In the genomic region with DNA sequence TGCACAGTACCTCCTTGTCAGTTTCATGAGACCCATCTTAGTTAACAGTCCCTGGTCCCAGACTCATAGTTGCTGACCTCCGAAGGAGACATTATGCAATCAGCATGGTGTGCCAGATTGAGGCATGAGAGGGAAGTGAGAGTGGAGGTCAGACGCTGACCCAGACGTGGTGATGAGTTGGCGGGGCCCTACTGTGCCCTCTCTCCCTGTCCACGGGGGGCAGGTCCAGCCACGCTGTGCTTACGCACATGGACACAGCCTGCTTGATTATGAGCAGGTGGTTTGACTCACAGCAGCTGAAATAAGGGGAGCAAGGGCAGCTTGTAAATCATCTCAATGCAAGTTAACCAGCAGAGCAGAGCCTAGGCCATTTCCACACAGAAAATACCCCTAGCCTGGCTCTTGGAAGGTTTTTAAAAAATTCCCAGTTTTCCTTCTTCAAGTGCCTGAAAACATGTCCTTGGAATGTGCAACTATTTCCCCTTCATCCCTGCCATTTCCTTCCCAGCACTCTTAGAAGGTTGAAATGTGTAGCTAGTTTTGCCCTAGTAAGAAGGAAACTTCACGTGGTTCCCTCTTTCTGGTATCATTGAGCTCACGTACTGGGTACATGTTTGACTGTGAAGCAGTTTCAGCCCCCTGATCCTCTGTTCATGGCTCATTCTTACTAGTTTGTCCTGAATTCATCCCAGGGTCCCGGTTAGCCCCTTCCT, we compare ENCODE assay signal across 8 cellular contexts.
A peak's percentile ranks its signal among the peaks of the same experiment; 100 is the strongest.
DNase-seq lines count a peak whose midpoint lies in the region; ATAC-seq and TF ChIP-seq lines count a peak whose summit lies in the region.

No MANE protein-coding gene starts in this region.

- TF ChIP-seq EP300 in ovary (IDR thresholded peaks at IDR 0.05): peak; percentile 42

- intact Hi-C loops in ovary (cut with DNase I): no loop called here

- no peak overlapping the region for H3K4me2 ChIP-seq in MM.1S (ENCODE audit: low read depth, low read length)

- in situ Hi-C loops in ACHN (cut with HindIII; ENCODE audit: low pct_ligation_motif_present, low pct_unique_long_range_greater_than_20kb, low sequenced_read_pairs): no loop called here

- peak; percentile 79 for ATAC-seq in GM19395 (IDR thresholded peaks at IDR 0.05; ENCODE audit: unreplicated experiment)
- peak; percentile 71 for ATAC-seq in HG03521 (IDR thresholded peaks at IDR 0.05; ENCODE audit: unreplicated experiment)

- DNase-seq in ACHN (peak; percentile 2), coronary artery (ENCODE audit: low spot score) (peak; percentile 85), ovary (peak; percentile 80 to 93 (median 90)), MM.1S (no peak), NCI-H128 (lab: John Stamatoyannopoulos, UW; ENCODE audit: unreplicated experiment) (no peak)
- DNase-seq in activated CD8-positive, alpha-beta memory T cell treated with anti-CD3 and anti-CD28 coated beads for 24 hours: no peak

- H3K36me3 ChIP-seq in ovary: no peaks in the 10 kb centered on the region
- no peaks in the 10 kb centered on the region for H3K36me3 ChIP-seq in MM.1S (replicated peaks; ENCODE audit: insufficient read depth, low read length)

- H3F3A ChIP-seq in MM.1S (ENCODE audit: insufficient read depth, low read length): 0 out of 2 replicates have a peak, but pooled peaks cover under 1% of the 10 kb centered on the region

- H3K9me2 ChIP-seq in MM.1S (replicated peaks; ENCODE audit: insufficient read depth, low read length): no peaks in the 10 kb centered on the region

- no peak for TF ChIP-seq POLR2A in ovary (IDR thresholded peaks at IDR 0.05)

- H3K27ac ChIP-seq in coronary artery (no peak overlapping the region), ovary (peak overlapping the region in 1 of 2 donors; percentile 24), MM.1S (ENCODE audit: low read length) (no peak overlapping the region)

- H3K27me3 ChIP-seq in ovary (no peaks in the 10 kb centered on the region), MM.1S (replicated peaks; ENCODE audit: insufficient read depth, low read length) (peaks cover 15% of the 10 kb centered on the region)

- TF ChIP-seq CTCF in coronary artery (IDR thresholded peaks at IDR 0.05): no peak
- no peak for TF ChIP-seq CTCF in ovary (IDR thresholded peaks at IDR 0.05)
- TF ChIP-seq CTCF in MM.1S (IDR thresholded peaks at IDR 0.05; ENCODE audit: low read length): no peak

- H3K9me3 ChIP-seq in ovary (no peaks in the 10 kb centered on the region), MM.1S (replicated peaks; ENCODE audit: insufficient read depth, low read length) (no peaks in the 10 kb centered on the region)

- H3K4me3 ChIP-seq in coronary artery (no peak overlapping the region), ovary (no peak overlapping the region), MM.1S (ENCODE audit: low read length) (no peak overlapping the region)

- WGBS in ovary, 3 donors: 36 to 49% (median 41%) methylated on average over 10 of the region's 10 CpGs

- H2AFZ ChIP-seq in MM.1S (ENCODE audit: low read length): no peak overlapping the region

- no peaks in the 10 kb centered on the region for H4K20me1 ChIP-seq in MM.1S (ENCODE audit: insufficient read depth, low read length)

- no peak overlapping the region for H3K9ac ChIP-seq in MM.1S (ENCODE audit: low read length)

- peaks cover 2% of the 10 kb centered on the region for H3K4me1 ChIP-seq in ovary (ENCODE audit: insufficient read depth)
- H3K4me1 ChIP-seq in MM.1S (ENCODE audit: low read length): peaks cover 5% of the 10 kb centered on the region; the same call in 1 of the 2 replicates

- H3K79me2 ChIP-seq in MM.1S (ENCODE audit: low read length): no peaks in the 10 kb centered on the region

Comparison
In these comparisons a context has a peak if more than half of its experiments do, and no peak if none do; other contexts are left out.
1. DNase-seq: peak in ACHN (single experiment), coronary artery (single experiment) and ovary (5 of 5); none in MM.1S (single experiment), NCI-H128 (single experiment) and activated CD8-positive, alpha-beta memory T cell treated with anti-CD3 and anti-CD28 coated beads for 24 hours (single experiment).